ENCODE assay signal across 1 cellular context in the genomic region with DNA sequence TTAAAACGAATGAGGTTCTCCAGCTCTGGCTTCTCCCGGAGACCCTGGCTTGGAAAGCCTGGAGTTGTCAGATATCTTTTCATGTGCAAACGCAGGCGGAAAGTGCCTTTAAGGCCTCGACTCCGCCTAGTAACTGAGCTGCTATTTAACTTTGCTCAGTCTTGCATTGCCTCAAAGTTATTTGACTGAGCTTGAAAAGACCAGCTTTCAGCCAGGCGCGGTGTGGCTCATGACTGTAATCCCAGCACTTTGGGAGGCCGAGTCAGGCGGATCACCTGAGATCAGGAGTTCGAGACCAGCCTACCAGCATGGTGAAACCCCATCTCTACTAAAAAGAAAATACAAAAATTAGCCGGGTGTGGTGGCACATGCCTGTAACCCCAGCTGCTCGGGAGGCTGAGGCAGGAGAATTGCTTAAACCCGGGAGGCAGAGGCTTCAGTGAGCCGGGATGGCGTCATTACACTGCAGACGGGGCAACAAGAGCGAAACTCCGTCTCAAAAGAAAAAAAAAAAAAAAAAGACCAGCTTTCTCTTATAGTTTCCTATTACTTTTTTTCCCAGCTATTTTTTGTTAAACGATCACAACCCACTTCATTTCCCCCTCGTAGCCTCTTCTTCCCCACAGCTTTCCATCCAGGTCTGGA.
TF ChIP-seq lines count a peak whose summit lies in the region.

No MANE protein-coding gene starts in this region.

TF ChIP-seq in HepG2, 621 proteins besides CTCF, POLR2A, EP300 and RAD21 (continued from another document and continues in another):
- no peak for TF ChIP-seq ZNF766 (CRISPR knock-in tag; IDR thresholded peaks at IDR 0.05; ENCODE audit: borderline replicate concordance)
- TF ChIP-seq FOXK2 (IDR thresholded peaks at IDR 0.05) = no peak
- TF ChIP-seq, protein P1, sequence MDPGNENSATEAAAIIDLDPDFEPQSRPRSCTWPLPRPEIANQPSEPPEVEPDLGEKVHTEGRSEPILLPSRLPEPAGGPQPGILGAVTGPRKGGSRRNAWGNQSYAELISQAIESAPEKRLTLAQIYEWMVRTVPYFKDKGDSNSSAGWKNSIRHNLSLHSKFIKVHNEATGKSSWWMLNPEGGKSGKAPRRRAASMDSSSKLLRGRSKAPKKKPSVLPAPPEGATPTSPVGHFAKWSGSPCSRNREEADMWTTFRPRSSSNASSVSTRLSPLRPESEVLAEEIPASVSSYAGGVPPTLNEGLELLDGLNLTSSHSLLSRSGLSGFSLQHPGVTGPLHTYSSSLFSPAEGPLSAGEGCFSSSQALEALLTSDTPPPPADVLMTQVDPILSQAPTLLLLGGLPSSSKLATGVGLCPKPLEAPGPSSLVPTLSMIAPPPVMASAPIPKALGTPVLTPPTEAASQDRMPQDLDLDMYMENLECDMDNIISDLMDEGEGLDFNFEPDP (CRISPR knock-in tag; conservative IDR thresholded peaks at IDR 0.05) = 0 out of 2 replicates have a peak, but pooled peaks have one; percentile 85
- TF ChIP-seq, protein P2, sequence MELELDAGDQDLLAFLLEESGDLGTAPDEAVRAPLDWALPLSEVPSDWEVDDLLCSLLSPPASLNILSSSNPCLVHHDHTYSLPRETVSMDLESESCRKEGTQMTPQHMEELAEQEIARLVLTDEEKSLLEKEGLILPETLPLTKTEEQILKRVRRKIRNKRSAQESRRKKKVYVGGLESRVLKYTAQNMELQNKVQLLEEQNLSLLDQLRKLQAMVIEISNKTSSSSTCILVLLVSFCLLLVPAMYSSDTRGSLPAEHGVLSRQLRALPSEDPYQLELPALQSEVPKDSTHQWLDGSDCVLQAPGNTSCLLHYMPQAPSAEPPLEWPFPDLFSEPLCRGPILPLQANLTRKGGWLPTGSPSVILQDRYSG (CRISPR knock-in tag; IDR thresholded peaks at IDR 0.05) = no peak
- TF ChIP-seq SMAD9 (CRISPR knock-in tag; IDR thresholded peaks at IDR 0.05) = no peak
- TF ChIP-seq, protein P3, sequence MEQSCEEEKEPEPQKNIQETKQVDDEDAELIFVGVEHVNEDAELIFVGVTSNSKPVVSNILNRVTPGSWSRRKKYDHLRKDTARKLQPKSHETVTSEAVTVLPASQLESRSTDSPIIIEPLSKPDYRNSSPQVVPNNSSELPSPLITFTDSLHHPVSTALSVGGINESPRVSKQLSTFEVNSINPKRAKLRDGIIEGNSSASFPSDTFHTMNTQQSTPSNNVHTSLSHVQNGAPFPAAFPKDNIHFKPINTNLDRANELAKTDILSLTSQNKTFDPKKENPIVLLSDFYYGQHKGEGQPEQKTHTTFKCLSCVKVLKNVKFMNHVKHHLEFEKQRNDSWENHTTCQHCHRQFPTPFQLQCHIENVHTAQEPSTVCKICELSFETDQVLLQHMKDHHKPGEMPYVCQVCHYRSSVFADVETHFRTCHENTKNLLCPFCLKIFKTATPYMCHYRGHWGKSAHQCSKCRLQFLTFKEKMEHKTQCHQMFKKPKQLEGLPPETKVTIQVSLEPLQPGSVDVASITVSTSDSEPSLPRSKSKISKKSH (CRISPR knock-in tag; IDR thresholded peaks at IDR 0.05; ENCODE audit: borderline replicate concordance) = no peak
- no peak for TF ChIP-seq ZNF329 (CRISPR knock-in tag; IDR thresholded peaks at IDR 0.05; ENCODE audit: low read depth)
- TF ChIP-seq ZNF501 (CRISPR knock-in tag; IDR thresholded peaks at IDR 0.05) = peak; percentile 65; the same call in 1 of the 2 replicates
- no peak for TF ChIP-seq ZNF326 (CRISPR knock-in tag; IDR thresholded peaks at IDR 0.05; ENCODE audit: borderline replicate concordance)
- 0 out of 2 replicates have a peak, but pooled peaks have one; percentile 5 for TF ChIP-seq RARA (CRISPR knock-in tag; IDR thresholded peaks at IDR 0.05)
- TF ChIP-seq SSRP1 (CRISPR knock-in tag; IDR thresholded peaks at IDR 0.05) = no peak
- no peak for TF ChIP-seq ARNTL (CRISPR knock-in tag; IDR thresholded peaks at IDR 0.05)
- TF ChIP-seq HNRNPLL (IDR thresholded peaks at IDR 0.05; ENCODE audit: low read depth, low read length, poor library complexity, severe bottlenecking) = no peak
- no peak for TF ChIP-seq HHEX (CRISPR knock-in tag; IDR thresholded peaks at IDR 0.05)
- TF ChIP-seq, protein P4, sequence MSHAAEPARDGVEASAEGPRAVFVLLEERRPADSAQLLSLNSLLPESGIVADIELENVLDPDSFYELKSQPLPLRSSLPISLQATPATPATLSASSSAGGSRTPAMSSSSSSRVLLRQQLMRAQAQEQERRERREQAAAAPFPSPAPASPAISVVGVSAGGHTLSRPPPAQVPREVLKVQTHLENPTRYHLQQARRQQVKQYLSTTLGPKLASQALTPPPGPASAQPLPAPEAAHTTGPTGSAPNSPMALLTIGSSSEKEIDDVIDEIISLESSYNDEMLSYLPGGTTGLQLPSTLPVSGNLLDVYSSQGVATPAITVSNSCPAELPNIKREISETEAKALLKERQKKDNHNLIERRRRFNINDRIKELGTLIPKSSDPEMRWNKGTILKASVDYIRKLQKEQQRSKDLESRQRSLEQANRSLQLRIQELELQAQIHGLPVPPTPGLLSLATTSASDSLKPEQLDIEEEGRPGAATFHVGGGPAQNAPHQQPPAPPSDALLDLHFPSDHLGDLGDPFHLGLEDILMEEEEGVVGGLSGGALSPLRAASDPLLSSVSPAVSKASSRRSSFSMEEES (CRISPR knock-in tag; IDR thresholded peaks at IDR 0.05) = no peak
- no peak for TF ChIP-seq NR2F1 (CRISPR knock-in tag; IDR thresholded peaks at IDR 0.05)
- TF ChIP-seq, protein P5, sequence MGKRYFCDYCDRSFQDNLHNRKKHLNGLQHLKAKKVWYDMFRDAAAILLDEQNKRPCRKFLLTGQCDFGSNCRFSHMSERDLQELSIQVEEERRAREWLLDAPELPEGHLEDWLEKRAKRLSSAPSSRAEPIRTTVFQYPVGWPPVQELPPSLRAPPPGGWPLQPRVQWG (CRISPR knock-in tag; IDR thresholded peaks at IDR 0.05; ENCODE audit: borderline replicate concordance, low read depth) = no peak
- TF ChIP-seq, protein P6, sequence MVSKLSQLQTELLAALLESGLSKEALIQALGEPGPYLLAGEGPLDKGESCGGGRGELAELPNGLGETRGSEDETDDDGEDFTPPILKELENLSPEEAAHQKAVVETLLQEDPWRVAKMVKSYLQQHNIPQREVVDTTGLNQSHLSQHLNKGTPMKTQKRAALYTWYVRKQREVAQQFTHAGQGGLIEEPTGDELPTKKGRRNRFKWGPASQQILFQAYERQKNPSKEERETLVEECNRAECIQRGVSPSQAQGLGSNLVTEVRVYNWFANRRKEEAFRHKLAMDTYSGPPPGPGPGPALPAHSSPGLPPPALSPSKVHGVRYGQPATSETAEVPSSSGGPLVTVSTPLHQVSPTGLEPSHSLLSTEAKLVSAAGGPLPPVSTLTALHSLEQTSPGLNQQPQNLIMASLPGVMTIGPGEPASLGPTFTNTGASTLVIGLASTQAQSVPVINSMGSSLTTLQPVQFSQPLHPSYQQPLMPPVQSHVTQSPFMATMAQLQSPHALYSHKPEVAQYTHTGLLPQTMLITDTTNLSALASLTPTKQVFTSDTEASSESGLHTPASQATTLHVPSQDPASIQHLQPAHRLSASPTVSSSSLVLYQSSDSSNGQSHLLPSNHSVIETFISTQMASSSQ (IDR thresholded peaks at IDR 0.05; ENCODE audit: low read depth) = 0 out of 2 replicates have a peak, but pooled peaks have one; percentile 25
- TF ChIP-seq, protein P6 (CRISPR knock-in tag; IDR thresholded peaks at IDR 0.05; ENCODE audit: borderline replicate concordance) = no peak
- peak; percentile 32; the same call in 1 of the 2 replicates for TF ChIP-seq ZBTB7B (CRISPR knock-in tag; IDR thresholded peaks at IDR 0.05)
- TF ChIP-seq, protein P7, sequence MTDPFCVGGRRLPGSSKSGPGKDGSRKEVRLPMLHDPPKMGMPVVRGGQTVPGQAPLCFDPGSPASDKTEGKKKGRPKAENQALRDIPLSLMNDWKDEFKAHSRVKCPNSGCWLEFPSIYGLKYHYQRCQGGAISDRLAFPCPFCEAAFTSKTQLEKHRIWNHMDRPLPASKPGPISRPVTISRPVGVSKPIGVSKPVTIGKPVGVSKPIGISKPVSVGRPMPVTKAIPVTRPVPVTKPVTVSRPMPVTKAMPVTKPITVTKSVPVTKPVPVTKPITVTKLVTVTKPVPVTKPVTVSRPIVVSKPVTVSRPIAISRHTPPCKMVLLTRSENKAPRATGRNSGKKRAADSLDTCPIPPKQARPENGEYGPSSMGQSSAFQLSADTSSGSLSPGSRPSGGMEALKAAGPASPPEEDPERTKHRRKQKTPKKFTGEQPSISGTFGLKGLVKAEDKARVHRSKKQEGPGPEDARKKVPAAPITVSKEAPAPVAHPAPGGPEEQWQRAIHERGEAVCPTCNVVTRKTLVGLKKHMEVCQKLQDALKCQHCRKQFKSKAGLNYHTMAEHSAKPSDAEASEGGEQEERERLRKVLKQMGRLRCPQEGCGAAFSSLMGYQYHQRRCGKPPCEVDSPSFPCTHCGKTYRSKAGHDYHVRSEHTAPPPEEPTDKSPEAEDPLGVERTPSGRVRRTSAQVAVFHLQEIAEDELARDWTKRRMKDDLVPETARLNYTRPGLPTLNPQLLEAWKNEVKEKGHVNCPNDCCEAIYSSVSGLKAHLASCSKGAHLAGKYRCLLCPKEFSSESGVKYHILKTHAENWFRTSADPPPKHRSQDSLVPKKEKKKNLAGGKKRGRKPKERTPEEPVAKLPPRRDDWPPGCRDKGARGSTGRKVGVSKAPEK (CRISPR knock-in tag; IDR thresholded peaks at IDR 0.05; ENCODE audit: borderline replicate concordance) = no peak
- TF ChIP-seq PHF21A (CRISPR knock-in tag; IDR thresholded peaks at IDR 0.05) = peak; percentile 67; the same call in 1 of the 2 replicates
- TF ChIP-seq POLR2G (IDR thresholded peaks at IDR 0.05; ENCODE audit: low read depth, low read length) = no peak
- TF ChIP-seq KAT8 (CRISPR knock-in tag; IDR thresholded peaks at IDR 0.05) = peak; percentile 61; the same call in 1 of the 2 replicates
- TF ChIP-seq SNAI1 (CRISPR knock-in tag; IDR thresholded peaks at IDR 0.05; ENCODE audit: borderline replicate concordance) = no peak
- TF ChIP-seq ZKSCAN8 (CRISPR knock-in tag; IDR thresholded peaks at IDR 0.05; ENCODE audit: borderline replicate concordance) = peak; percentile 35; the same call in 1 of the 2 replicates
- no peak for TF ChIP-seq GTF2F1 (IDR thresholded peaks at IDR 0.05; ENCODE audit: low read length)
- TF ChIP-seq FOXC1 (CRISPR knock-in tag; IDR thresholded peaks at IDR 0.05; ENCODE audit: borderline replicate concordance) = no peak
- TF ChIP-seq, protein P8, sequence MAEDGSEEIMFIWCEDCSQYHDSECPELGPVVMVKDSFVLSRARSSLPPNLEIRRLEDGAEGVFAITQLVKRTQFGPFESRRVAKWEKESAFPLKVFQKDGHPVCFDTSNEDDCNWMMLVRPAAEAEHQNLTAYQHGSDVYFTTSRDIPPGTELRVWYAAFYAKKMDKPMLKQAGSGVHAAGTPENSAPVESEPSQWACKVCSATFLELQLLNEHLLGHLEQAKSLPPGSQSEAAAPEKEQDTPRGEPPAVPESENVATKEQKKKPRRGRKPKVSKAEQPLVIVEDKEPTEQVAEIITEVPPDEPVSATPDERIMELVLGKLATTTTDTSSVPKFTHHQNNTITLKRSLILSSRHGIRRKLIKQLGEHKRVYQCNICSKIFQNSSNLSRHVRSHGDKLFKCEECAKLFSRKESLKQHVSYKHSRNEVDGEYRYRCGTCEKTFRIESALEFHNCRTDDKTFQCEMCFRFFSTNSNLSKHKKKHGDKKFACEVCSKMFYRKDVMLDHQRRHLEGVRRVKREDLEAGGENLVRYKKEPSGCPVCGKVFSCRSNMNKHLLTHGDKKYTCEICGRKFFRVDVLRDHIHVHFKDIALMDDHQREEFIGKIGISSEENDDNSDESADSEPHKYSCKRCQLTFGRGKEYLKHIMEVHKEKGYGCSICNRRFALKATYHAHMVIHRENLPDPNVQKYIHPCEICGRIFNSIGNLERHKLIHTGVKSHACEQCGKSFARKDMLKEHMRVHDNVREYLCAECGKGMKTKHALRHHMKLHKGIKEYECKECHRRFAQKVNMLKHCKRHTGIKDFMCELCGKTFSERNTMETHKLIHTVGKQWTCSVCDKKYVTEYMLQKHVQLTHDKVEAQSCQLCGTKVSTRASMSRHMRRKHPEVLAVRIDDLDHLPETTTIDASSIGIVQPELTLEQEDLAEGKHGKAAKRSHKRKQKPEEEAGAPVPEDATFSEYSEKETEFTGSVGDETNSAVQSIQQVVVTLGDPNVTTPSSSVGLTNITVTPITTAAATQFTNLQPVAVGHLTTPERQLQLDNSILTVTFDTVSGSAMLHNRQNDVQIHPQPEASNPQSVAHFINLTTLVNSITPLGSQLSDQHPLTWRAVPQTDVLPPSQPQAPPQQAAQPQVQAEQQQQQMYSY (CRISPR knock-in tag; IDR thresholded peaks at IDR 0.05) = 0 out of 2 replicates have a peak, but pooled peaks have one; percentile 13
- TF ChIP-seq ZFX (CRISPR knock-in tag; IDR thresholded peaks at IDR 0.05; ENCODE audit: low read depth) = peak; percentile 75
- TF ChIP-seq GABPA (IDR thresholded peaks at IDR 0.05; ENCODE audit: low read depth, low read length) = no peak
- TF ChIP-seq GABPA (CRISPR knock-in tag; IDR thresholded peaks at IDR 0.05; ENCODE audit: low read depth) = no peak
- no peak for TF ChIP-seq MBD4 (IDR thresholded peaks at IDR 0.05; ENCODE audit: borderline replicate concordance, low read length)
- TF ChIP-seq NR2F6 (IDR thresholded peaks at IDR 0.05) = no peak
- no peak for TF ChIP-seq NR2F6 (CRISPR knock-in tag; IDR thresholded peaks at IDR 0.05)
- TF ChIP-seq ZNF792 (CRISPR knock-in tag; IDR thresholded peaks at IDR 0.05) = no peak
- 0 out of 2 replicates have a peak, but pooled peaks have one; percentile 30 for TF ChIP-seq ZFP90 (CRISPR knock-in tag; IDR thresholded peaks at IDR 0.05; ENCODE audit: borderline replicate concordance)
- no peak for TF ChIP-seq ZNF460 (CRISPR knock-in tag; IDR thresholded peaks at IDR 0.05; ENCODE audit: borderline replicate concordance)
- TF ChIP-seq NR1H2 (CRISPR knock-in tag; IDR thresholded peaks at IDR 0.05; ENCODE audit: borderline replicate concordance, low read depth) = no peak
- TF ChIP-seq, protein P9, sequence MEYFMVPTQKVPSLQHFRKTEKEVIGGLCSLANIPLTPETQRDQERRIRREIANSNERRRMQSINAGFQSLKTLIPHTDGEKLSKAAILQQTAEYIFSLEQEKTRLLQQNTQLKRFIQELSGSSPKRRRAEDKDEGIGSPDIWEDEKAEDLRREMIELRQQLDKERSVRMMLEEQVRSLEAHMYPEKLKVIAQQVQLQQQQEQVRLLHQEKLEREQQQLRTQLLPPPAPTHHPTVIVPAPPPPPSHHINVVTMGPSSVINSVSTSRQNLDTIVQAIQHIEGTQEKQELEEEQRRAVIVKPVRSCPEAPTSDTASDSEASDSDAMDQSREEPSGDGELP (IDR thresholded peaks at IDR 0.05; ENCODE audit: borderline replicate concordance, low read depth) = 0 out of 2 replicates have a peak, but pooled peaks have one; percentile 23
- no peak for TF ChIP-seq ZNF556 (CRISPR knock-in tag; IDR thresholded peaks at IDR 0.05; ENCODE audit: borderline replicate concordance)
